ENCODE assay signal across 1 cellular context in the genomic region with DNA sequence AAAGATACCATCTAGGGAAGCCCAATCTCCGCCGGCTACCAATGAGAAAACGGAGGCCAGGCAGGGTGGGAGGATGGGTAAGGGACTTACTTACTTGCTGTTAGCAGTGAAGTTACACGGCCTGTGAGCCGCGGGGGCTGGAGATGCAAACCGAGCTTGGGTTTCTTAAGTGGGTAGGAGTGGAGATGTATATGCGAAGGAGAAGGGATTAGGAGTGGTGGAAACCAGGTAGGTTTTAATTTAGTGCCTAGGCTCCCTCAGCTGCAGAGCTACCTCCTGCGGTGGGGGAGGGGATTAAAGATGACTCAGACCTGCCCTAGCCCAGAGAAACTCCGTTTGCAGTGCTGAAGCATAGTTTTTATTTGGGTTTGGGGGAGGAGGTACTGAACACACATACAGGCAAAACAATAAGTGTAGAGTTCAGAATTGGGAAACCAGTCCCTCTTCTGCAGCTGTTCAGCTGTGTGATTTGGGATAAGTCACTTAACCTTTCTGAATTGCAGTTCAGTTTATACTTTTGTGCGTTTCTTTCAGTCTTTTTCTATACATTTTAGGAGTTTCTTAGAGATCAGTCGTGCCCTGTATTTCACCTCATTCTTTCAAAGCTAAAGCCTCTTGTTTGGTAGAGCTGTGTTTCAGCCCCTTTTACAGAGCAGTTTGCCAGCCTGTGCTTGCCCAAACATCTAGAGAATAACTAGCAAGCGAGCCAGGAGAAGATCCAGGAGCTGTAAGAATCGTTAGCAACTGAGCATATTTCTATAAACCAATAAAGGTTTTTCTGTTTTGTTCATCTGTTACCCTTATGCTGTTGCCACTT.
TF ChIP-seq lines count a peak whose summit lies in the region.

No MANE protein-coding gene starts in this region.

TF ChIP-seq in GM12878, 131 proteins besides CTCF, POLR2A, EP300 and RAD21:
- TF ChIP-seq SP1 (IDR thresholded peaks at IDR 0.05; ENCODE audit: low read depth, low read length) (peak; percentile 34), RUNX3 (IDR thresholded peaks at IDR 0.05; ENCODE audit: low read length) (peak; percentile 64), TCF3 (IDR thresholded peaks at IDR 0.05; ENCODE audit: borderline replicate concordance, insufficient read depth, low read depth, low read length) (no peak), BHLHE40 (IDR thresholded peaks at IDR 0.05; ENCODE audit: borderline replicate concordance in 1 of 2, low read depth in 2 of 2, low read length in 1 of 2) (no peak), IRF4 (IDR thresholded peaks at IDR 0.05; ENCODE audit: low read depth, low read length) (0 out of 2 replicates have a peak, but pooled peaks have one; percentile 55), TARDBP (IDR thresholded peaks at IDR 0.05; ENCODE audit: borderline replicate concordance) (no peak), CHD2 (IDR thresholded peaks at IDR 0.05; ENCODE audit: borderline replicate concordance, low read depth, low read length) (no peak; the same call in 1 of the 2 replicates), GATAD2B (conservative IDR thresholded peaks at IDR 0.05; ENCODE audit: low read depth) (no peak), SMARCA5 (IDR thresholded peaks at IDR 0.05) (peak; percentile 87), CEBPB (IDR thresholded peaks at IDR 0.05; ENCODE audit: borderline replicate concordance in 1 of 2, low read depth in 2 of 2, low read length in 2 of 2) (no peak), JUNB (IDR thresholded peaks at IDR 0.05) (peak; percentile 68), MEF2A (IDR thresholded peaks at IDR 0.05; ENCODE audit: insufficient read depth, low read depth, low read length) (no peak), ZNF622 (IDR thresholded peaks at IDR 0.05) (no peak), BACH1 (IDR thresholded peaks at IDR 0.05; ENCODE audit: borderline replicate concordance) (peak; percentile 30; the same call in 1 of the 2 replicates), TCF12 (IDR thresholded peaks at IDR 0.05; ENCODE audit: low read depth, low read length) (0 out of 2 replicates have a peak, but pooled peaks have one; percentile 10), DPF2 (IDR thresholded peaks at IDR 0.05) (peak; percentile 20; the same call in 1 of the 2 replicates)
- TF ChIP-seq, protein P1, sequence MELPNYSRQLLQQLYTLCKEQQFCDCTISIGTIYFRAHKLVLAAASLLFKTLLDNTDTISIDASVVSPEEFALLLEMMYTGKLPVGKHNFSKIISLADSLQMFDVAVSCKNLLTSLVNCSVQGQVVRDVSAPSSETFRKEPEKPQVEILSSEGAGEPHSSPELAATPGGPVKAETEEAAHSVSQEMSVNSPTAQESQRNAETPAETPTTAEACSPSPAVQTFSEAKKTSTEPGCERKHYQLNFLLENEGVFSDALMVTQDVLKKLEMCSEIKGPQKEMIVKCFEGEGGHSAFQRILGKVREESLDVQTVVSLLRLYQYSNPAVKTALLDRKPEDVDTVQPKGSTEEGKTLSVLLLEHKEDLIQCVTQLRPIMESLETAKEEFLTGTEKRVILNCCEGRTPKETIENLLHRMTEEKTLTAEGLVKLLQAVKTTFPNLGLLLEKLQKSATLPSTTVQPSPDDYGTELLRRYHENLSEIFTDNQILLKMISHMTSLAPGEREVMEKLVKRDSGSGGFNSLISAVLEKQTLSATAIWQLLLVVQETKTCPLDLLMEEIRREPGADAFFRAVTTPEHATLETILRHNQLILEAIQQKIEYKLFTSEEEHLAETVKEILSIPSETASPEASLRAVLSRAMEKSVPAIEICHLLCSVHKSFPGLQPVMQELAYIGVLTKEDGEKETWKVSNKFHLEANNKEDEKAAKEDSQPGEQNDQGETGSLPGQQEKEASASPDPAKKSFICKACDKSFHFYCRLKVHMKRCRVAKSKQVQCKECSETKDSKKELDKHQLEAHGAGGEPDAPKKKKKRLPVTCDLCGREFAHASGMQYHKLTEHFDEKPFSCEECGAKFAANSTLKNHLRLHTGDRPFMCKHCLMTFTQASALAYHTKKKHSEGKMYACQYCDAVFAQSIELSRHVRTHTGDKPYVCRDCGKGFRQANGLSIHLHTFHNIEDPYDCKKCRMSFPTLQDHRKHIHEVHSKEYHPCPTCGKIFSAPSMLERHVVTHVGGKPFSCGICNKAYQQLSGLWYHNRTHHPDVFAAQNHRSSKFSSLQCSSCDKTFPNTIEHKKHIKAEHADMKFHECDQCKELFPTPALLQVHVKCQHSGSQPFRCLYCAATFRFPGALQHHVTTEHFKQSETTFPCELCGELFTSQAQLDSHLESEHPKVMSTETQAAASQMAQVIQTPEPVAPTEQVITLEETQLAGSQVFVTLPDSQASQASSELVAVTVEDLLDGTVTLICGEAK (IDR thresholded peaks at IDR 0.05; ENCODE audit: borderline replicate concordance) = peak; percentile 58; the same call in 1 of the 2 replicates
- TF ChIP-seq, protein P2, sequence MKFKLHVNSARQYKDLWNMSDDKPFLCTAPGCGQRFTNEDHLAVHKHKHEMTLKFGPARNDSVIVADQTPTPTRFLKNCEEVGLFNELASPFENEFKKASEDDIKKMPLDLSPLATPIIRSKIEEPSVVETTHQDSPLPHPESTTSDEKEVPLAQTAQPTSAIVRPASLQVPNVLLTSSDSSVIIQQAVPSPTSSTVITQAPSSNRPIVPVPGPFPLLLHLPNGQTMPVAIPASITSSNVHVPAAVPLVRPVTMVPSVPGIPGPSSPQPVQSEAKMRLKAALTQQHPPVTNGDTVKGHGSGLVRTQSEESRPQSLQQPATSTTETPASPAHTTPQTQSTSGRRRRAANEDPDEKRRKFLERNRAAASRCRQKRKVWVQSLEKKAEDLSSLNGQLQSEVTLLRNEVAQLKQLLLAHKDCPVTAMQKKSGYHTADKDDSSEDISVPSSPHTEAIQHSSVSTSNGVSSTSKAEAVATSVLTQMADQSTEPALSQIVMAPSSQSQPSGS (IDR thresholded peaks at IDR 0.05; ENCODE audit: low read length) = no peak
